In genomic region chr13:76271728-76272232, GRCh38 we compare ENCODE assay signal across 22 cellular contexts.
"Had no signal": no experiment of that assay in that cellular context is flagged by ENCODE, and none has a peak within 500 bp of the region (broad histone marks: within the 10 kb centered on the region; RNA-seq: fewer than 3 reads in every experiment).

No MANE protein-coding gene starts in this region.

- H3K27ac ChIP-seq: body of pancreas, epithelial cell of prostate, gastroesophageal sphincter, heart right ventricle, left lung, tibial artery, vagina had no signal

- H3K36me3 Mint-ChIP-seq: activated naive CD4-positive, alpha-beta T cell treated with anti-CD3 and anti-CD28 coated beads, Interleukin-2, amount 50 U/mL, for 72 hours; memory B cell had no signal

- ATAC-seq: activated naive CD4-positive, alpha-beta T cell treated with anti-CD3 and anti-CD28 coated beads, Interleukin-2, amount 50 U/mL, for 72 hours; activated T-cell treated with anti-CD3 and anti-CD28 coated beads, Interleukin-2, amount 50 U/mL, for 72 hours; body of pancreas; gastroesophageal sphincter; heart right ventricle; left lung had no signal

- H3K4me3 Mint-ChIP-seq: activated B cell treated with CpG ODN at 0.5 μM for 24 hours; activated CD4-positive, alpha-beta T cell treated with anti-CD3 and anti-CD28 coated beads, Interleukin-2, amount 10 ng/mL, durations not matched to agents 7 days and 5 days; activated T-cell treated with anti-CD3 and anti-CD28 coated beads, Interleukin-2, amount 50 U/mL, for 72 hours; memory B cell; nephron had no signal

- H3K27me3 Mint-ChIP-seq: activated B cell treated with CpG ODN at 0.5 μM for 24 hours; activated CD4-positive, alpha-beta T cell treated with anti-CD3 and anti-CD28 coated beads, Interleukin-2, amount 10 ng/mL, durations not matched to agents 7 days and 5 days; memory B cell had no signal

- H3K27me3 ChIP-seq: body of pancreas, gastroesophageal sphincter, heart right ventricle, left lung, tibial artery, vagina had no signal

- H3K4me1 ChIP-seq: body of pancreas, gastroesophageal sphincter, heart right ventricle, left lung, tibial artery, vagina had no signal

- DNase-seq: activated B cell treated with CpG ODN at 0.5 μM for 24 hours; activated CD4-positive, alpha-beta T cell treated with anti-CD3 and anti-CD28 coated beads, Interleukin-2, amount 10 ng/mL, durations not matched to agents 7 days and 5 days; activated CD8-positive, alpha-beta memory T cell treated with anti-CD3 and anti-CD28 coated beads, Interleukin-2, amount 50 U/mL, for 48 hours; activated gamma-delta T cell; activated T-cell treated with anti-CD3 and anti-CD28 coated beads, Interleukin-2, amount 50 U/mL, for 72 hours; body of pancreas; cortex of kidney; effector memory CD4-positive, alpha-beta T cell; heart right ventricle; left lung; nucleus accumbens; retina; stimulated activated CD4-positive, alpha-beta T cell treated with anti-CD3 and anti-CD28 coated beads, Interleukin-15, amount 100 ng/mL, for 24 hours; stimulated activated CD4-positive, alpha-beta T cell treated with anti-CD3 and anti-CD28 coated beads, Interleukin-4, amount 100 ng/mL, for 1 hour; stimulated activated naive CD4-positive, alpha-beta T cell; tibial artery had no signal

- H3K9me3 ChIP-seq: body of pancreas, gastroesophageal sphincter, tibial artery, vagina had no signal

- H3K27ac Mint-ChIP-seq: activated B cell treated with CpG ODN at 0.5 μM for 24 hours; activated CD4-positive, alpha-beta T cell treated with anti-CD3 and anti-CD28 coated beads, Interleukin-2, amount 10 ng/mL, durations not matched to agents 7 days and 5 days; activated naive CD4-positive, alpha-beta T cell treated with anti-CD3 and anti-CD28 coated beads, Interleukin-2, amount 50 U/mL, for 72 hours; activated T-cell treated with anti-CD3 and anti-CD28 coated beads, Interleukin-2, amount 50 U/mL, for 72 hours; memory B cell; nephron had no signal

- H3K4me1 Mint-ChIP-seq: activated B cell treated with CpG ODN at 0.5 μM for 24 hours; activated CD4-positive, alpha-beta T cell treated with anti-CD3 and anti-CD28 coated beads, Interleukin-2, amount 10 ng/mL, durations not matched to agents 7 days and 5 days; memory B cell had no signal

- H3K4me3 ChIP-seq: body of pancreas, gastroesophageal sphincter, heart right ventricle, left lung, tibial artery, vagina had no signal

- H3K36me3 ChIP-seq: gastroesophageal sphincter, heart right ventricle, left lung, tibial artery, vagina had no signal
